Comparison of ENCODE assay signal across 28 cellular contexts in the genomic region with DNA sequence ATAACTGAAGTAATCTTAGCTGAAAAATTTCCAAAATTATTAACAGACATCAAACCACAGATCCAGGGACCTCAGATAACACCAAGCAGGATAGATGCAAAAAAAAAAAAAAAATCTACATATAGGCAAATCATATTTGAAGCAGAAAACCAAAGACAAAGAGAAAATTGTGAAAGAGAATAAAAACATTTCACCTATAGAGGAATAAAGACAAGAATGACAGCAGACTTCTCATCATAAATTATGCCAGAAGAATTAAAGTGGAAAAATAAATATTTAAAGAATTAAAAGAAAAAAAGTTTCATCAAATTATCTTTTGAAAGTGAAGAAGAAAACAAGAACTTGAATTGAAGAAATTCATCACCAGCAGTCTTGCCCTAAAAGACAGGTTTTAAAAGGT.
"Had no signal": no experiment of that assay in that cellular context is flagged by ENCODE, and none has a peak within 500 bp of the region (broad histone marks: within the 10 kb centered on the region; RNA-seq: fewer than 3 reads in every experiment).

No MANE protein-coding gene starts in this region.

- H3K27ac Mint-ChIP-seq: activated CD4-positive, alpha-beta memory T cell treated with anti-CD3 and anti-CD28 coated beads, Interleukin-2, amount 10 ng/mL, durations not matched to agents 7 days and 5 days; activated CD4-positive, alpha-beta T cell treated with anti-CD3 and anti-CD28 coated beads, Interleukin-2, amount 10 ng/mL, durations not matched to agents 7 days and 5 days; activated naive CD8-positive, alpha-beta T cell; activated T-helper 17 cell treated with anti-CD3 and anti-CD28 coated beads, Interleukin-2, amount 50 U/mL, for 72 hours; dendritic cell treated with granulocyte-macrophage colony-stimulating factor and Interleukin-4, amounts not matched to agents 40 ng/mL and 50 ng/mL, for 4 days; endodermal cell had no signal

- H3K36me3 Mint-ChIP-seq: activated naive CD8-positive, alpha-beta T cell had no signal

- H3K4me1 Mint-ChIP-seq: activated CD4-positive, alpha-beta memory T cell treated with anti-CD3 and anti-CD28 coated beads, Interleukin-2, amount 10 ng/mL, durations not matched to agents 7 days and 5 days; activated CD4-positive, alpha-beta T cell treated with anti-CD3 and anti-CD28 coated beads, Interleukin-2, amount 10 ng/mL, durations not matched to agents 7 days and 5 days; activated T-helper 17 cell treated with anti-CD3 and anti-CD28 coated beads, Interleukin-2, amount 50 U/mL, for 72 hours; endodermal cell had no signal

- H3K4me3 Mint-ChIP-seq: activated CD4-positive, alpha-beta memory T cell treated with anti-CD3 and anti-CD28 coated beads, Interleukin-2, amount 10 ng/mL, durations not matched to agents 7 days and 5 days; activated CD4-positive, alpha-beta T cell treated with anti-CD3 and anti-CD28 coated beads, Interleukin-2, amount 10 ng/mL, durations not matched to agents 7 days and 5 days; activated naive CD8-positive, alpha-beta T cell; activated T-cell treated with anti-CD3 and anti-CD28 coated beads, Interleukin-2, amount 50 U/mL, for 4 hours; activated T-helper 17 cell treated with anti-CD3 and anti-CD28 coated beads, Interleukin-2, amount 50 U/mL, for 72 hours; dendritic cell treated with granulocyte-macrophage colony-stimulating factor and Interleukin-4, amounts not matched to agents 40 ng/mL and 50 ng/mL, for 4 days; endodermal cell had no signal

- DNase-seq: activated CD4-positive, alpha-beta memory T cell treated with anti-CD3 and anti-CD28 coated beads, Interleukin-2, amount 10 ng/mL, durations not matched to agents 7 days and 5 days; activated CD4-positive, alpha-beta T cell treated with anti-CD3 and anti-CD28 coated beads for 1 hour; activated CD4-positive, alpha-beta T cell treated with anti-CD3 and anti-CD28 coated beads for 4 hours; activated CD4-positive, alpha-beta T cell treated with anti-CD3 and anti-CD28 coated beads, Interleukin-2, amount 10 ng/mL, durations not matched to agents 7 days and 5 days; activated CD4-positive, alpha-beta T cell treated with anti-CD3 and anti-CD28 coated beads, Interleukin-2, amount 50 U/mL, for 4 hours; activated CD8-positive, alpha-beta memory T cell treated with anti-CD3 and anti-CD28 coated beads, Interleukin-2, amount 50 U/mL, for 48 hours; activated effector memory CD4-positive, alpha-beta T cell treated with Interleukin-2 at 50 U/mL for 16 hours; activated gamma-delta T cell treated with Interleukin-2 at 50 U/mL for 16 hours; activated naive CD4-positive, alpha-beta T cell treated with anti-CD3 and anti-CD28 coated beads, Interleukin-2, amount 50 U/mL, for 16 hours; activated naive CD4-positive, alpha-beta T cell treated with Interleukin-2 at 50 U/mL for 16 hours; activated T-cell treated with anti-CD3 and anti-CD28 coated beads for 4 hours; activated T-cell treated with anti-CD3 and anti-CD28 coated beads, Interleukin-2, amount 50 U/mL, for 4 hours; adrenal gland; amygdala; aorta; body of pancreas; central memory CD4-positive, alpha-beta T cell; dorsolateral prefrontal cortex; effector memory CD4-positive, alpha-beta T cell; endodermal cell; foreskin fibroblast; head of caudate nucleus; T-helper 2 cell had no signal

- H3K4me1 ChIP-seq: adrenal gland, body of pancreas had no signal

- H3K27me3 ChIP-seq: adrenal gland, body of pancreas, dorsolateral prefrontal cortex had no signal

- H3K27ac ChIP-seq: adrenal gland, body of pancreas, coronary artery, dorsolateral prefrontal cortex had no signal

- H3K4me3 ChIP-seq: adrenal gland, body of pancreas, coronary artery, dorsolateral prefrontal cortex had no signal

- H3K27me3 Mint-ChIP-seq: activated CD4-positive, alpha-beta memory T cell treated with anti-CD3 and anti-CD28 coated beads, Interleukin-2, amount 10 ng/mL, durations not matched to agents 7 days and 5 days; activated CD4-positive, alpha-beta T cell treated with anti-CD3 and anti-CD28 coated beads, Interleukin-2, amount 10 ng/mL, durations not matched to agents 7 days and 5 days; activated naive CD8-positive, alpha-beta T cell; activated T-helper 17 cell treated with anti-CD3 and anti-CD28 coated beads, Interleukin-2, amount 50 U/mL, for 72 hours; dendritic cell treated with granulocyte-macrophage colony-stimulating factor and Interleukin-4, amounts not matched to agents 40 ng/mL and 50 ng/mL, for 4 days had no signal

- ATAC-seq: activated T-cell treated with anti-CD3 and anti-CD28 coated beads, Interleukin-2, amount 50 U/mL, for 4 hours; activated T-helper 17 cell treated with anti-CD3 and anti-CD28 coated beads, Interleukin-2, amount 50 U/mL, for 72 hours; body of pancreas; esophagus mucosa had no signal

- H3K36me3 ChIP-seq: adrenal gland had no signal
